8 cellular contexts compared by ENCODE assay signal in genomic region chr14:75578786-75579781, GRCh38. TPM values are rescaled to one million over a fixed set of nuclear protein-coding genes. Genes with fewer than 3 reads are reported as not detected.
DNase-seq lines count a peak whose midpoint lies in the region; ATAC-seq, FAIRE-seq and TF ChIP-seq lines count a peak whose summit lies in the region.

No MANE protein-coding gene starts in this region.

- no peaks in the 10 kb centered on the region for H3K79me2 ChIP-seq in astrocyte (ENCODE audit: insufficient read depth, low read length)

- H3K4me3 ChIP-seq in HUES6 (ENCODE audit: low read depth, low read length) (peak overlapping the region; percentile 71), astrocyte (ENCODE audit: insufficient read depth, low read depth, low read length) (peak overlapping the region; percentile 66), kidney (ENCODE audit: low read length in 2 of 2) (peak overlapping the region; percentile 85)

- intact Hi-C loops in kidney (cut with DNase I): loop anchor here (5.0 kb wide), 1 partner anchor 73 kb away; no protein-coding TSS in a partner anchor

- peaks cover 14% of the 10 kb centered on the region for H3K4me1 Mint-ChIP-seq in astrocyte (ENCODE audit: low read depth, unreplicated experiment)

- H3K4me3 Mint-ChIP-seq in astrocyte (ENCODE audit: unreplicated experiment): peak overlapping the region; percentile 92

- peaks cover 11% of the 10 kb centered on the region for H3K27me3 Mint-ChIP-seq in astrocyte (ENCODE audit: low read depth, unreplicated experiment)

- no peaks in the 10 kb centered on the region for H3K9me3 Mint-ChIP-seq in astrocyte (ENCODE audit: unreplicated experiment)

- H3K9ac ChIP-seq in HUES6 (ENCODE audit: low read length): peak overlapping the region; percentile 55
- peak overlapping the region; percentile 57 for H3K9ac ChIP-seq in astrocyte (ENCODE audit: low read length)
- H3K9ac ChIP-seq in kidney (ENCODE audit: low read length in 2 of 2): peak overlapping the region; percentile 38 to 83

- peak overlapping the region; percentile 97 for H3K4me2 ChIP-seq in astrocyte (ENCODE audit: low read length)

- H3K9me3 ChIP-seq in HUES6 (ENCODE audit: control insufficient read depth, insufficient read depth, low read depth, low read length) (no peaks in the 10 kb centered on the region), astrocyte (ENCODE audit: insufficient read depth, low read depth, low read length) (no peaks in the 10 kb centered on the region), kidney (ENCODE audit: control insufficient read depth in 1 of 2, low read length in 2 of 2) (no peaks in the 10 kb centered on the region)

- H3K4me1 ChIP-seq in HUES6 (ENCODE audit: control insufficient read depth, insufficient read depth, low read length) (peaks cover 18% of the 10 kb centered on the region), astrocyte (ENCODE audit: insufficient read depth, low read length) (peaks cover 11% of the 10 kb centered on the region), kidney (ENCODE audit: control insufficient read depth in 1 of 2, insufficient read depth in 1 of 2, low read depth in 1 of 2, low read length in 2 of 2) (peaks cover 4 to 10% of the 10 kb centered on the region in 2 donors)

- TF ChIP-seq POLR2A in GM12891 (IDR thresholded peaks at IDR 0.05; ENCODE audit: low read depth, low read length): no peak

- FAIRE-seq in GM12891 (lab: Jason Lieb, UNC): peak; percentile 52
- no peak for FAIRE-seq in astrocyte (lab: Jason Lieb, UNC)
- no peak for FAIRE-seq in kidney (lab: Jason Lieb, UNC)

- ATAC-seq in stimulated activated naive CD8-positive, alpha-beta T cell treated with anti-CD3 and anti-CD28 coated beads, Interleukin-15, Interleukin-2, amounts not matched to agents 100 U/mL and 50 U/mL, for 24 hours: peak; percentile 5
- no peak for ATAC-seq in HG03135 (IDR thresholded peaks at IDR 0.05; ENCODE audit: unreplicated experiment)

- TF ChIP-seq CTCF in astrocyte (IDR thresholded peaks at IDR 0.05; ENCODE audit: insufficient read depth, low read depth, low read length): peak; percentile 10
- peak; percentile 26 for TF ChIP-seq CTCF in kidney (IDR thresholded peaks at IDR 0.05; ENCODE audit: borderline replicate concordance, extremely low read depth, insufficient read depth)

- H3K27ac ChIP-seq in HUES6 (ENCODE audit: low read depth, low read length): no peak overlapping the region
- H3K27ac ChIP-seq in astrocyte (ENCODE audit: low read depth, low read length): no peak overlapping the region
- peak overlapping the region; percentile 56 to 69 for H3K27ac ChIP-seq in kidney (ENCODE audit: low read depth in 2 of 2, low read length in 2 of 2)

- no peaks in the 10 kb centered on the region for H3K36me3 Mint-ChIP-seq in astrocyte (ENCODE audit: low read depth, unreplicated experiment)

- H3K27ac Mint-ChIP-seq in astrocyte (ENCODE audit: unreplicated experiment): peak overlapping the region; percentile 63

- peak overlapping the region; percentile 84 for H2AFZ ChIP-seq in astrocyte (ENCODE audit: low read depth, low read length)

- H3K36me3 ChIP-seq in HUES6 (ENCODE audit: control insufficient read depth, insufficient read depth, low read length): no peaks in the 10 kb centered on the region
- no peaks in the 10 kb centered on the region for H3K36me3 ChIP-seq in astrocyte (ENCODE audit: insufficient read depth, low read length)
- no peaks in the 10 kb centered on the region for H3K36me3 ChIP-seq in kidney (ENCODE audit: control insufficient read depth in 1 of 2, insufficient read depth in 2 of 2, low read length in 2 of 2)

- DNase-seq in GM12891 (ENCODE audit: insufficient read length, low spot score) (no peak), astrocyte (ENCODE audit: low read depth) (peak; percentile 23), kidney (peak; percentile 80), NCI-H2081 treated with DMSO at 0.1 percent for 48 hours (lab: John Stamatoyannopoulos, UW) (no peak), DMS114 treated with DMSO at 0.1 percent for 48 hours (lab: John Stamatoyannopoulos, UW; ENCODE audit: unreplicated experiment) (no peak)
- no peak for DNase-seq in stimulated activated naive CD8-positive, alpha-beta T cell treated with anti-CD3 and anti-CD28 coated beads, Interleukin-15, Interleukin-2, amounts not matched to agents 100 U/mL and 50 U/mL, for 24 hours

- H3K27me3 ChIP-seq in HUES6 (ENCODE audit: control insufficient read depth, insufficient read depth, low read length): peaks cover 18% of the 10 kb centered on the region
- no peaks in the 10 kb centered on the region for H3K27me3 ChIP-seq in astrocyte (ENCODE audit: insufficient read depth, low read length)

- no peaks in the 10 kb centered on the region for H4K20me1 ChIP-seq in astrocyte (ENCODE audit: insufficient read depth, low read length)

TF ChIP-seq in GM12891, 5 proteins besides CTCF, POLR2A, EP300 and RAD21:
- TF ChIP-seq SPI1 (IDR thresholded peaks at IDR 0.05; ENCODE audit: low read depth, low read length): no peak
- TF ChIP-seq POU2F2 (IDR thresholded peaks at IDR 0.05; ENCODE audit: low read depth, low read length): no peak
- TF ChIP-seq POLR2AphosphoS5 (IDR thresholded peaks at IDR 0.05; ENCODE audit: low read depth, low read length): no peak
- TF ChIP-seq PAX5 (IDR thresholded peaks at IDR 0.05; ENCODE audit: insufficient read depth, low read length, severe bottlenecking): no peak
- TF ChIP-seq TAF1 (IDR thresholded peaks at IDR 0.05; ENCODE audit: low read depth, low read length): no peak

RNA-seq across cellular contexts. Expression of gene FLVCR2, which starts 0.7 kb away (rescaled TPM):
- polyA plus RNA-seq in GM12891 (2012; ENCODE audit: low read depth, missing spikeins): 2.1 TPM
- total RNA-seq in astrocyte: 3.1 and 6.2 TPM in 2 replicates
- total RNA-seq in kidney: 17.0 TPM
- polyA plus RNA-seq in kidney (ENCODE audit: insufficient read depth, low read depth, low replicate concordance): 7.1 TPM

RNA-seq across cellular contexts. Expression of gene BATF, which starts 56.8 kb away (rescaled TPM):
- 74.9 TPM for polyA plus RNA-seq in GM12891 (2012; ENCODE audit: low read depth, missing spikeins)
- total RNA-seq in astrocyte: not detected in 2 replicates
- total RNA-seq in kidney: 3.7 TPM
- 1.6 TPM for polyA plus RNA-seq in kidney (ENCODE audit: insufficient read depth, low read depth, low replicate concordance)

Comparison
In these comparisons a context has a peak if more than half of its experiments do, and no peak if none do; other contexts are left out.
1. DNase-seq: peak in astrocyte (single experiment) and kidney (single experiment); none in GM12891 (single experiment), stimulated activated naive CD8-positive, alpha-beta T cell treated with anti-CD3 and anti-CD28 coated beads, Interleukin-15, Interleukin-2, amounts not matched to agents 100 U/mL and 50 U/mL, for 24 hours (single experiment), NCI-H2081 treated with DMSO at 0.1 percent for 48 hours (single experiment) and DMS114 treated with DMSO at 0.1 percent for 48 hours (single experiment).
2. H3K27ac ChIP-seq: peak in kidney (2 of 2); none in HUES6 (single experiment) and astrocyte (single experiment).
3. Peak in every context shown above with its lines, with median percentiles within 50 percentile points of each other: H3K4me3 ChIP-seq and H3K9ac ChIP-seq.